In the genomic region with DNA sequence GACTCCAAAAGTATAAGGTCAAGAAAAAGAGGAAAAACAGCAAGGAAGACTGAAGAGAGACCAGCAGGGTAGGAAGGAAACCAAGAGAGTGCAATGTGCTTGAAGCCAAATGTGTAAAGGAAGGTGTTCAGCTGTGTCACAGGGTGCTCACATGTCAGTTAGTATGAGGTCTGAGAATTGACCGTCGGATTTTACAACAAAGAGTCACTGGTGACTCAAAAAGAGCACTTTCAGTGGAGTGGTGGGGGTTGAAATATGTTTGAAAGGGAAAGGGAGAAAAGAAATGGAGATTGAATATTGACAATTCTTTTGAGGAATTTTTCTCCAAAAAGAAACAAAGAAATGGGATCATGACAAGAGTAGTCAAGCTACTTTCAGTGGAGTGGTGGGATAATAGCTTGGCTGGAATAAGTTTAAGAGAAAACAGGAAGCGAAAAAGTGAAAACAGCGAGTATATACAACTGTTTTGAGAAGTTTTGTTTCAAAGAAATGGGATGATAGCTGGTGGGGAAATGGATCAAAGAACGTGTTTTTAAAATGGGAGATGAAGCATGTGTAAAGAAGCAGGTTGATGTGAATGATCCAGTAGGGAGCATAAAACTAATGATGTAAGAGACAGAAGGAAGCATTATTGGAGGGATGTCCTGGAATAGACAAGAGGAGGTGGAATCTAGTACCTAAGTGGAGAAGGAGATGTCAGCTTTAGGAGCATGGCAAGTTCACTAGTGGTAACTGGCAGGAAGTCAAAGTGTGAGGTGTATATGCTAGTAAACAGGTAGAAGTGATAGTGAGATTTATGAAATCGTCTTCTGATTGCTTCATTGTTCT, we compare ENCODE assay signal across 22 cellular contexts. TPM values are rescaled to one million over a fixed set of nuclear protein-coding genes. Genes with fewer than 3 reads are reported as not detected.
DNase-seq lines count a peak whose midpoint lies in the region; ATAC-seq, FAIRE-seq and TF ChIP-seq lines count a peak whose summit lies in the region.
"Had no signal": no experiment of that assay in that cellular context is flagged by ENCODE, and none has a peak within 500 bp of the region (broad histone marks: within the 10 kb centered on the region; RNA-seq: fewer than 3 reads in every experiment).

No MANE protein-coding gene starts in this region.

- H3K27ac ChIP-seq in GM23338 (ENCODE audit: low read depth), result no peak overlapping the region
- H3K27ac ChIP-seq: body of pancreas, lower lobe of right lung had no signal

- 0 out of 3 replicates have a peak, but pooled peaks cover 4% of the 10 kb centered on the region for H3K36me3 Mint-ChIP-seq in GM23338 (ENCODE audit: low read depth)

- H3K27me3 ChIP-seq in GM23338 (ENCODE audit: insufficient read depth), result no peaks in the 10 kb centered on the region
- H3K27me3 ChIP-seq: body of pancreas had no signal

- H3K79me2 ChIP-seq in GM23338 (replicated peaks; ENCODE audit: insufficient read depth), result no peaks in the 10 kb centered on the region

- DNase-seq in GM18507 (ENCODE audit: extremely low spot score, insufficient read length, low read depth) (peak; percentile 11), HT1080 (ENCODE audit: low read depth) (peak; percentile 38), GM23338 (ENCODE audit: low spot score) (no peak), T-helper 1 cell (no peak)
- DNase-seq: activated CD4-positive, alpha-beta T cell treated with anti-CD3 and anti-CD28 coated beads, Interleukin-2, amount 50 U/mL, for 4 hours; activated effector memory CD4-positive, alpha-beta T cell treated with anti-CD3 and anti-CD28 coated beads, Interleukin-2, amount 50 U/mL, for 16 hours; body of pancreas; DMS53; lower lobe of right lung; NCI-H1436 treated with DMSO at 0.1 percent for 48 hours; NCI-H526; nephron progenitor cell; right cardiac atrium; stimulated activated CD4-positive, alpha-beta T cell treated with anti-CD3 and anti-CD28 coated beads, Interleukin-4, amount 100 ng/mL, for 1 hour; stimulated activated naive CD4-positive, alpha-beta T cell had no signal

- H3K9me2 ChIP-seq in GM23338 (ENCODE audit: insufficient read depth), result 0 out of 2 replicates have a peak, but pooled peaks cover 5% of the 10 kb centered on the region

- no peak overlapping the region; the same call in 1 of the 2 replicates for H2AFZ ChIP-seq in GM23338

- H4K20me1 ChIP-seq in GM23338 (replicated peaks; ENCODE audit: insufficient read depth), result no peaks in the 10 kb centered on the region

- H3K4me3 Mint-ChIP-seq in GM23338, result no peak overlapping the region
- H3K4me3 Mint-ChIP-seq: nephron progenitor cell; T-helper 2 cell treated with Interferon-gamma antibody and Interleukin-4, amounts not matched to agents 5 μg/mL and 100 μg/mL, for 36 hours had no signal

- no peak overlapping the region for H3K4me2 ChIP-seq in GM23338

- no peak overlapping the region for H3K4me3 ChIP-seq in GM23338
- H3K4me3 ChIP-seq: body of pancreas, K562, lower lobe of right lung had no signal

- H3K9me3 Mint-ChIP-seq in GM23338, result peaks cover under 1% of the 10 kb centered on the region; the same call in 1 of the 3 replicates
- H3K9me3 Mint-ChIP-seq: T-helper 2 cell treated with Interferon-gamma antibody and Interleukin-4, amounts not matched to agents 5 μg/mL and 100 μg/mL, for 36 hours had no signal

- no peaks in the 10 kb centered on the region for H3F3A ChIP-seq in GM23338 (replicated peaks; ENCODE audit: low read depth)

- ATAC-seq in GM21360 (IDR thresholded peaks at IDR 0.05; ENCODE audit: unreplicated experiment) (peak; percentile 78), HG02938 (IDR thresholded peaks at IDR 0.05; ENCODE audit: unreplicated experiment) (peak; percentile 77), GM23338 (no peak), HG02852 (IDR thresholded peaks at IDR 0.05; ENCODE audit: unreplicated experiment) (no peak), SK-N-SH treated with all-trans-retinoic acid at 6 μM for 48 hours (no peak)
- ATAC-seq: body of pancreas, K562, lower lobe of right lung, right cardiac atrium had no signal

- no peak overlapping the region for H3K27ac Mint-ChIP-seq in GM23338
- H3K27ac Mint-ChIP-seq: nephron progenitor cell; T-helper 2 cell treated with Interferon-gamma antibody and Interleukin-4, amounts not matched to agents 5 μg/mL and 100 μg/mL, for 36 hours had no signal

- TF ChIP-seq CTCF in GM23338 (conservative IDR thresholded peaks at IDR 0.05; ENCODE audit: low read depth in 2 of 2), result no peak

- H3K4me1 Mint-ChIP-seq in GM23338, result no peaks in the 10 kb centered on the region
- H3K4me1 Mint-ChIP-seq: nephron progenitor cell had no signal

- peak; percentile 57 for FAIRE-seq in GM18507 (lab: Jason Lieb, UNC)
- FAIRE-seq: K562 had no signal

- H3K36me3 ChIP-seq in GM23338 (ENCODE audit: insufficient read depth), result no peaks in the 10 kb centered on the region
- H3K36me3 ChIP-seq: lower lobe of right lung had no signal

- no peaks in the 10 kb centered on the region for H3K27me3 Mint-ChIP-seq in GM23338 (ENCODE audit: insufficient read depth, low read depth, poor library complexity)

- no peaks in the 10 kb centered on the region for H3K4me1 ChIP-seq in GM23338 (ENCODE audit: insufficient read depth)
- H3K4me1 ChIP-seq: lower lobe of right lung had no signal

TF ChIP-seq in GM23338, 12 proteins besides CTCF, POLR2A, EP300 and RAD21:
- no peak for TF ChIP-seq STAT1 (IDR thresholded peaks at IDR 0.05; ENCODE audit: unreplicated experiment)

TF ChIP-seq in SK-N-SH treated with all-trans-retinoic acid at 6 μM for 48 hours, 23 proteins besides CTCF, POLR2A, EP300 and RAD21 (continues in another document):
- TF ChIP-seq, protein P1, sequence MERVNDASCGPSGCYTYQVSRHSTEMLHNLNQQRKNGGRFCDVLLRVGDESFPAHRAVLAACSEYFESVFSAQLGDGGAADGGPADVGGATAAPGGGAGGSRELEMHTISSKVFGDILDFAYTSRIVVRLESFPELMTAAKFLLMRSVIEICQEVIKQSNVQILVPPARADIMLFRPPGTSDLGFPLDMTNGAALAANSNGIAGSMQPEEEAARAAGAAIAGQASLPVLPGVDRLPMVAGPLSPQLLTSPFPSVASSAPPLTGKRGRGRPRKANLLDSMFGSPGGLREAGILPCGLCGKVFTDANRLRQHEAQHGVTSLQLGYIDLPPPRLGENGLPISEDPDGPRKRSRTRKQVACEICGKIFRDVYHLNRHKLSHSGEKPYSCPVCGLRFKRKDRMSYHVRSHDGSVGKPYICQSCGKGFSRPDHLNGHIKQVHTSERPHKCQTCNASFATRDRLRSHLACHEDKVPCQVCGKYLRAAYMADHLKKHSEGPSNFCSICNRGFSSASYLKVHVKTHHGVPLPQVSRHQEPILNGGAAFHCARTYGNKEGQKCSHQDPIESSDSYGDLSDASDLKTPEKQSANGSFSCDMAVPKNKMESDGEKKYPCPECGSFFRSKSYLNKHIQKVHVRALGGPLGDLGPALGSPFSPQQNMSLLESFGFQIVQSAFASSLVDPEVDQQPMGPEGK (CRISPR knock-in tag; IDR thresholded peaks at IDR 0.05; ENCODE audit: borderline replicate concordance), result no peak
- no peak for TF ChIP-seq ZNF565 (CRISPR knock-in tag; conservative IDR thresholded peaks at IDR 0.05; ENCODE audit: low read depth)
- TF ChIP-seq GLIS3 (CRISPR knock-in tag; IDR thresholded peaks at IDR 0.05), result no peak
- TF ChIP-seq ZFP3 (CRISPR knock-in tag; IDR thresholded peaks at IDR 0.05), result no peak
- TF ChIP-seq, protein P2, sequence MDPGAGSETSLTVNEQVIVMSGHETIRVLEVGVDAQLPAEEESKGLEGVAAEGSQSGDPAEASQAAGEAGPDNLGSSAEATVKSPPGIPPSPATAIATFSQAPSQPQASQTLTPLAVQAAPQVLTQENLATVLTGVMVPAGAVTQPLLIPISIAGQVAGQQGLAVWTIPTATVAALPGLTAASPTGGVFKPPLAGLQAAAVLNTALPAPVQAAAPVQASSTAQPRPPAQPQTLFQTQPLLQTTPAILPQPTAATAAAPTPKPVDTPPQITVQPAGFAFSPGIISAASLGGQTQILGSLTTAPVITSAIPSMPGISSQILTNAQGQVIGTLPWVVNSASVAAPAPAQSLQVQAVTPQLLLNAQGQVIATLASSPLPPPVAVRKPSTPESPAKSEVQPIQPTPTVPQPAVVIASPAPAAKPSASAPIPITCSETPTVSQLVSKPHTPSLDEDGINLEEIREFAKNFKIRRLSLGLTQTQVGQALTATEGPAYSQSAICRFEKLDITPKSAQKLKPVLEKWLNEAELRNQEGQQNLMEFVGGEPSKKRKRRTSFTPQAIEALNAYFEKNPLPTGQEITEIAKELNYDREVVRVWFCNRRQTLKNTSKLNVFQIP (CRISPR knock-in tag; IDR thresholded peaks at IDR 0.05; ENCODE audit: borderline replicate concordance, low read depth), result no peak
- no peak for TF ChIP-seq CREB5 (CRISPR knock-in tag; IDR thresholded peaks at IDR 0.05; ENCODE audit: low read depth)
- TF ChIP-seq, protein P3, sequence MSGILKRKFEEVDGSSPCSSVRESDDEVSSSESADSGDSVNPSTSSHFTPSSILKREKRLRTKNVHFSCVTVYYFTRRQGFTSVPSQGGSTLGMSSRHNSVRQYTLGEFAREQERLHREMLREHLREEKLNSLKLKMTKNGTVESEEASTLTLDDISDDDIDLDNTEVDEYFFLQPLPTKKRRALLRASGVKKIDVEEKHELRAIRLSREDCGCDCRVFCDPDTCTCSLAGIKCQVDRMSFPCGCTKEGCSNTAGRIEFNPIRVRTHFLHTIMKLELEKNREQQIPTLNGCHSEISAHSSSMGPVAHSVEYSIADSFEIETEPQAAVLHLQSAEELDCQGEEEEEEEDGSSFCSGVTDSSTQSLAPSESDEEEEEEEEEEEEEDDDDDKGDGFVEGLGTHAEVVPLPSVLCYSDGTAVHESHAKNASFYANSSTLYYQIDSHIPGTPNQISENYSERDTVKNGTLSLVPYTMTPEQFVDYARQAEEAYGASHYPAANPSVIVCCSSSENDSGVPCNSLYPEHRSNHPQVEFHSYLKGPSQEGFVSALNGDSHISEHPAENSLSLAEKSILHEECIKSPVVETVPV (CRISPR knock-in tag; IDR thresholded peaks at IDR 0.05), result no peak
- TF ChIP-seq PPARA (CRISPR knock-in tag; IDR thresholded peaks at IDR 0.05; ENCODE audit: borderline replicate concordance), result no peak
- TF ChIP-seq OSR1 (CRISPR knock-in tag; IDR thresholded peaks at IDR 0.05), result no peak

RNA-seq across cellular contexts. Expression of gene TSPYL6, which starts 3.6 kb away (rescaled TPM):
- not detected in 2 replicates for total RNA-seq in HT1080 (2014; rRNA removed; shearing (Covaris generic))
- not detected in 2 replicates for polyA plus RNA-seq in HT1080 (2015; cell fraction: cytosol; rRNA removed)
- polyA plus RNA-seq in HT1080 (2015; cell fraction: nucleus; rRNA removed), result 0.03 TPM in 1 of 2 replicates, not detected in the other
- total RNA-seq in GM23338 (2014; rRNA removed; shearing (Covaris generic)), result not detected in 2 replicates
- not detected in 2 replicates for polyA plus RNA-seq in GM23338 (2016; fragmentation: Nextera tagmentation; extraction: Ambion mirVana)
- total RNA-seq: body of pancreas, lower lobe of right lung, right cardiac atrium, RPMI7951 had no signal
- polyA plus RNA-seq: right cardiac atrium had no signal

Comparison
In these comparisons a context has a peak if more than half of its experiments do, and no peak if none do; other contexts are left out.
1. DNase-seq: peak in GM18507 (single experiment) and HT1080 (single experiment); none in GM23338 (single experiment) and T-helper 1 cell (0 of 5).
2. ATAC-seq: peak in GM21360 (single experiment) and HG02938 (single experiment); none in GM23338 (single experiment), HG02852 (single experiment) and SK-N-SH treated with all-trans-retinoic acid at 6 μM for 48 hours (single experiment).